Comparison of ENCODE assay signal across 23 cellular contexts in the genomic region with DNA sequence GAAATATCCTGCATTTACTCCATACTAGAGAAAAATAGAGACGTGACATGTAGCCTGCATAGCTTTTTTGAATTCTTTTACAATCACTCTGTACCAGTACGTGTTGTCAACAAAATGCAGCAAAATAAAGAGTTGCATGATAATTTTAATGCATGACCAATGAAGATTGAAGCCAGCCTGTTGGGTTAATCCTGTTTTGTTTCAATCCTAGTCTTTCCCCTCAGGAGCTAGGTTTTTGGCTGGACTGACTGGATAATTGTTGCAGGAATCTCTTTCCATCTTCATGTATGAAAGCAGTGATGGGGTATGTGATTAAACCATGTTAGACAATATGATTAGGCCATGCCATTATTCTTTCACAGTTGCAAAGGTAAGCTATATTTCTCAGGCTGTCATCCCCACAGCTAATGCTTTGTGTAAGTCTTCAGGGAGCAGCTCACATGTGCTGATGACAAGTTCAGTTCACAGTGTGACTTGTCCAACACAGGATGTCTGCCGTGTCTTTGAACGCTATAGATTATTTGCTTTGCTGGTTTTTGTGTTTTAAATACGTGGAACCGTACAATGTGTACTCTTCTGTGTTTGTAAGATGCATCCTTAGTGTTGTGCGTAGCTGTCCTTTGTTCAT. TPM values are rescaled to one million over a fixed set of nuclear protein-coding genes. Genes with fewer than 3 reads are reported as not detected.
A peak's percentile ranks its signal among the peaks of the same experiment; 100 is the strongest.
DNase-seq lines count a peak whose midpoint lies in the region; ATAC-seq, FAIRE-seq and TF ChIP-seq lines count a peak whose summit lies in the region.
"Had no signal": no experiment of that assay in that cellular context is flagged by ENCODE, and none has a peak within 500 bp of the region (broad histone marks: within the 10 kb centered on the region; RNA-seq: fewer than 3 reads in every experiment).

No MANE protein-coding gene starts in this region.

- H3K9me3 ChIP-seq in trophoblast cell (ENCODE audit: insufficient read depth, low read depth, low read length): no peaks in the 10 kb centered on the region
- H3K9me3 ChIP-seq: BE2C; BLaER1 treated with 17β-estradiol and CSF1 and Interleukin-3, amounts not matched to agents 10 nM and 100 nM; HAP-1 had no signal

- H3K4me3 ChIP-seq in bronchial epithelial cell (ENCODE audit: low read depth, low read length) (no peak overlapping the region), trophoblast cell (ENCODE audit: low read depth, low read length) (no peak overlapping the region)
- H3K4me3 ChIP-seq: BLaER1 treated with 17β-estradiol and CSF1 and Interleukin-3, amounts not matched to agents 10 nM and 100 nM; GM23338; HAP-1 had no signal

- no peak overlapping the region for H3K4me2 ChIP-seq in trophoblast cell (ENCODE audit: low read length)
- H3K4me2 ChIP-seq: BLaER1 treated with 17β-estradiol and CSF1 and Interleukin-3, amounts not matched to agents 10 nM and 100 nM; GM23338 had no signal

- no peak overlapping the region for H2BK12ac ChIP-seq in trophoblast cell (ENCODE audit: low read length)

- no peak overlapping the region for H3K4ac ChIP-seq in trophoblast cell (ENCODE audit: low read depth, low read length)

- FAIRE-seq in bronchial epithelial cell (lab: Jason Lieb, UNC): peak; percentile 28
- FAIRE-seq: A204.1, D721Med, GM12891, GM18507, H54 had no signal

- no peak overlapping the region for H3K9ac ChIP-seq in trophoblast cell (ENCODE audit: low read length)
- H3K9ac ChIP-seq: BLaER1 treated with 17β-estradiol and CSF1 and Interleukin-3, amounts not matched to agents 10 nM and 100 nM had no signal

- no peak for TF ChIP-seq CTCF in bronchial epithelial cell (IDR thresholded peaks at IDR 0.05; ENCODE audit: insufficient read depth, low read length, severe bottlenecking)

- no peak overlapping the region for H2BK120ac ChIP-seq in trophoblast cell (ENCODE audit: insufficient read depth, low read length, poor library complexity)

- H2BK5ac ChIP-seq in trophoblast cell (ENCODE audit: low read depth, low read length, poor library complexity): no peak overlapping the region

- H3K79me2 ChIP-seq in trophoblast cell (ENCODE audit: control insufficient read depth, insufficient read depth, low read length, poor library complexity): no peaks in the 10 kb centered on the region

- H3K14ac ChIP-seq in trophoblast cell (ENCODE audit: low read length): no peak overlapping the region

- no peak overlapping the region for H2AFZ ChIP-seq in trophoblast cell (ENCODE audit: insufficient read depth, low read length, poor library complexity)
- H2AFZ ChIP-seq: GM23338 had no signal

- H3K36me3 ChIP-seq in bronchial epithelial cell (ENCODE audit: control insufficient read depth, insufficient read depth, low read length) (no peaks in the 10 kb centered on the region), trophoblast cell (ENCODE audit: control insufficient read depth in 1 of 2, insufficient read depth in 2 of 2, low read length in 2 of 2) (no peaks in the 10 kb centered on the region)
- H3K36me3 ChIP-seq: BE2C; BLaER1 treated with 17β-estradiol and CSF1 and Interleukin-3, amounts not matched to agents 10 nM and 100 nM; HAP-1 had no signal

- no peak overlapping the region for H4K12ac ChIP-seq in trophoblast cell (ENCODE audit: low read depth, low read length)

- no peaks in the 10 kb centered on the region for H3K79me1 ChIP-seq in trophoblast cell (ENCODE audit: low read length)

- H4K91ac ChIP-seq in trophoblast cell (ENCODE audit: low read depth, low read length): no peak overlapping the region

- H3K27ac ChIP-seq in trophoblast cell (ENCODE audit: low read depth, low read length): no peak overlapping the region
- H3K27ac ChIP-seq: 22Rv1; BLaER1 treated with 17β-estradiol and CSF1 and Interleukin-3, amounts not matched to agents 10 nM and 100 nM had no signal

- DNase-seq in DMS53 (lab: John Stamatoyannopoulos, UW) (peak; percentile 14), DMS53 treated with DMSO at 0.1 percent for 48 hours (lab: John Stamatoyannopoulos, UW; ENCODE audit: unreplicated experiment) (no peak), bronchial epithelial cell (ENCODE audit: low read depth) (no peak), trophoblast cell (peak; percentile 62 to 83), cerebellar cortex (ENCODE audit: low spot score) (no peak)
- DNase-seq: BE2C; CD4-positive, alpha-beta T cell; CD8-positive, alpha-beta memory T cell; DMS 273 treated with DMSO at 0.1 percent for 48 hours; DMS79; EL; GDM1; HFFc6 had no signal

- no peak for ATAC-seq in HG02981 (IDR thresholded peaks at IDR 0.05; ENCODE audit: unreplicated experiment)
- ATAC-seq: GM23338 had no signal

- no peaks in the 10 kb centered on the region for H3K4me1 ChIP-seq in trophoblast cell (ENCODE audit: control insufficient read depth in 1 of 2, insufficient read depth in 2 of 2, low read length in 2 of 2)
- H3K4me1 ChIP-seq: BE2C; BLaER1 treated with 17β-estradiol and CSF1 and Interleukin-3, amounts not matched to agents 10 nM and 100 nM; HAP-1 had no signal

- H3K27me3 ChIP-seq in bronchial epithelial cell (ENCODE audit: control insufficient read depth, insufficient read depth, low read length) (no peaks in the 10 kb centered on the region), trophoblast cell (ENCODE audit: insufficient read depth, low read length) (no peaks in the 10 kb centered on the region)
- H3K27me3 ChIP-seq: BE2C; BLaER1 treated with 17β-estradiol and CSF1 and Interleukin-3, amounts not matched to agents 10 nM and 100 nM had no signal

- no peak overlapping the region for H3K18ac ChIP-seq in trophoblast cell (ENCODE audit: low read length)

- no CpG with 5 or more reads among the region's 7 CpGs for WGBS in trophoblast cell (ENCODE audit: extremely low coverage, insufficient coverage, insufficient read length)

- no peak overlapping the region for H4K8ac ChIP-seq in trophoblast cell (ENCODE audit: low read depth, low read length)

- no peak overlapping the region for H2AK5ac ChIP-seq in trophoblast cell (ENCODE audit: low read length)

- no peak overlapping the region for H3K23ac ChIP-seq in trophoblast cell (ENCODE audit: low read length)

RNA-seq across cellular contexts. Expression of gene PAPSS2, which starts 24.4 kb away (rescaled TPM):
- 0.26 and 5.5 TPM in 2 replicates for total RNA-seq in bronchial epithelial cell
- polyA plus RNA-seq in trophoblast cell (2013): 3.2 and 3.4 TPM in 2 replicates
- total RNA-seq: CD4-positive, alpha-beta T cell had no signal

Comparison
In these comparisons a context has a peak if more than half of its experiments do, and no peak if none do; other contexts are left out.
1. DNase-seq: peak in DMS53 (single experiment) and trophoblast cell (2 of 2); none in DMS53 treated with DMSO at 0.1 percent for 48 hours (single experiment), bronchial epithelial cell (single experiment) and cerebellar cortex (single experiment).